Comparison of ENCODE assay signal across 13 cellular contexts in the genomic region with DNA sequence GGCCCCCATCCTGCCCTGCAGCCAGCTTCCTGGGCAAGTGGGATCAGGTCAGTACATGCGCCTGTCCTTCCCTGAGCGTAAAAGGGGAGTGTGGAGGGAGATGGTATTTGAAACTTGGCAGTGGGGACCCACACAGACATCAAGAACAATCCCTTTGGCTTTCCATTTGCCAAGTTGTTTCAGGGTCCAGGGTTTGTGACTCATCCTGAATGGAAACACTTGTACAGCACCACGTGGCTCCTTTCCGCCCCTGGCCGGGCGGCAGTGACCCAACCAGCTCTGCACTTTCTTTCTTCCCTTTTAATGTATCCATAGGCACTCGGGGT.
DNase-seq lines count a peak whose midpoint lies in the region; ATAC-seq, FAIRE-seq and TF ChIP-seq lines count a peak whose summit lies in the region.
"Had no signal": no experiment of that assay in that cellular context is flagged by ENCODE, and none has a peak within 500 bp of the region (broad histone marks: within the 10 kb centered on the region; RNA-seq: fewer than 3 reads in every experiment).

No MANE protein-coding gene starts in this region.

- intact Hi-C loops in upper lobe of right lung (cut with DNase I), result no loop called here

- H3K36me3 ChIP-seq in lung (ENCODE audit: control insufficient read depth in 2 of 2, insufficient read depth in 2 of 2, low read length in 2 of 2), result no peaks in the 10 kb centered on the region
- H3K36me3 ChIP-seq in upper lobe of right lung, result no peaks in the 10 kb centered on the region
- H3K36me3 ChIP-seq: HAP-1, ovary had no signal

- peak; percentile 87 for ATAC-seq in SK-N-SH treated with all-trans-retinoic acid at 6 μM for 48 hours
- ATAC-seq in lung (ENCODE audit: insufficient read depth, low FRiP score), result peak; percentile 47
- peak; percentile 43 for ATAC-seq in upper lobe of right lung
- ATAC-seq: activated CD8-positive, alpha-beta memory T cell treated with anti-CD3 and anti-CD28 coated beads, Interleukin-2, amount 10 ng/mL, durations not matched to agents 7 days and 5 days had no signal

- H3K4me3 ChIP-seq in epithelial cell of esophagus (ENCODE audit: low read length) (no peak overlapping the region), lung (no peak overlapping the region), upper lobe of right lung (no peak overlapping the region)
- H3K4me3 ChIP-seq: HAP-1, ovary had no signal

- H3K27ac ChIP-seq in lung (ENCODE audit: low read depth in 1 of 2, low read length in 1 of 2) (peak overlapping the region in 1 of 2 donors; percentile 60), upper lobe of right lung (no peak overlapping the region)
- H3K27ac ChIP-seq: ovary had no signal

- peaks cover 4 to 10% of the 10 kb centered on the region in 2 donors for H3K4me1 ChIP-seq in lung (ENCODE audit: control insufficient read depth in 2 of 2, insufficient read depth in 2 of 2, low read length in 2 of 2)
- H3K4me1 ChIP-seq in upper lobe of right lung, result no peaks in the 10 kb centered on the region
- H3K4me1 ChIP-seq: HAP-1 had no signal

- TF ChIP-seq CTCF in epithelial cell of esophagus (IDR thresholded peaks at IDR 0.05; ENCODE audit: insufficient read depth, low read depth, low read length, missing control alignments) (no peak), lung (IDR thresholded peaks at IDR 0.05; ENCODE audit: control extremely low read depth, extremely low read depth) (no peak), upper lobe of right lung (IDR thresholded peaks at IDR 0.05) (no peak)

- 50 to 63% methylated on average over 7 of the region's 7 CpGs for WGBS in lung, 2 donors

- FAIRE-seq in frontal cortex (lab: Jason Lieb, UNC), result no peak
- FAIRE-seq: D721Med had no signal

- H3K27me3 ChIP-seq in lung (ENCODE audit: control insufficient read depth, insufficient read depth) (no peaks in the 10 kb centered on the region), upper lobe of right lung (no peaks in the 10 kb centered on the region)
- H3K27me3 ChIP-seq: ovary had no signal

- H3K9me3 ChIP-seq in lung (ENCODE audit: control insufficient read depth in 2 of 2, insufficient read depth in 1 of 2, low read length in 1 of 2) (peaks cover 0 to 8% of the 10 kb centered on the region in 2 donors), upper lobe of right lung (peaks cover 11% of the 10 kb centered on the region)
- H3K9me3 ChIP-seq: HAP-1, ovary had no signal

- peak; percentile 17 for DNase-seq in epithelial cell of esophagus (ENCODE audit: low read depth)
- no peak for DNase-seq in lung (ENCODE audit: low spot score)
- DNase-seq in upper lobe of right lung, result no peak
- DNase-seq in Kasumi-1 (lab: John Stamatoyannopoulos, UW), result no peak
- no peak for DNase-seq in stimulated activated CD4-positive, alpha-beta T cell treated with anti-CD3 and anti-CD28 coated beads, Interleukin-15, amount 100 ng/mL, for 24 hours
- no peak for DNase-seq in frontal cortex (ENCODE audit: low spot score in 2 of 2)
- DNase-seq: activated CD8-positive, alpha-beta memory T cell treated with anti-CD3 and anti-CD28 coated beads, Interleukin-2, amount 10 ng/mL, durations not matched to agents 7 days and 5 days; amniotic stem cell; NCI-H2029 treated with DMSO at 0.1 percent for 48 hours had no signal

TF ChIP-seq in SK-N-SH treated with all-trans-retinoic acid at 6 μM for 48 hours, 23 proteins besides CTCF, POLR2A, EP300 and RAD21:
- TF ChIP-seq GLIS3 (CRISPR knock-in tag; IDR thresholded peaks at IDR 0.05) (no peak), CSDC2 (CRISPR knock-in tag; IDR thresholded peaks at IDR 0.05) (no peak), ZNF8 (CRISPR knock-in tag; IDR thresholded peaks at IDR 0.05) (no peak), SNAI2 (CRISPR knock-in tag; IDR thresholded peaks at IDR 0.05) (no peak), RARB (CRISPR knock-in tag; IDR thresholded peaks at IDR 0.05) (no peak), TOX (CRISPR knock-in tag; IDR thresholded peaks at IDR 0.05; ENCODE audit: borderline replicate concordance) (no peak), ESRRG (CRISPR knock-in tag; IDR thresholded peaks at IDR 0.05) (no peak), ZNF565 (CRISPR knock-in tag; conservative IDR thresholded peaks at IDR 0.05; ENCODE audit: low read depth) (no peak), PATZ1 (CRISPR knock-in tag; IDR thresholded peaks at IDR 0.05; ENCODE audit: borderline replicate concordance) (no peak), OSR1 (CRISPR knock-in tag; IDR thresholded peaks at IDR 0.05) (no peak)
- TF ChIP-seq, protein P1, sequence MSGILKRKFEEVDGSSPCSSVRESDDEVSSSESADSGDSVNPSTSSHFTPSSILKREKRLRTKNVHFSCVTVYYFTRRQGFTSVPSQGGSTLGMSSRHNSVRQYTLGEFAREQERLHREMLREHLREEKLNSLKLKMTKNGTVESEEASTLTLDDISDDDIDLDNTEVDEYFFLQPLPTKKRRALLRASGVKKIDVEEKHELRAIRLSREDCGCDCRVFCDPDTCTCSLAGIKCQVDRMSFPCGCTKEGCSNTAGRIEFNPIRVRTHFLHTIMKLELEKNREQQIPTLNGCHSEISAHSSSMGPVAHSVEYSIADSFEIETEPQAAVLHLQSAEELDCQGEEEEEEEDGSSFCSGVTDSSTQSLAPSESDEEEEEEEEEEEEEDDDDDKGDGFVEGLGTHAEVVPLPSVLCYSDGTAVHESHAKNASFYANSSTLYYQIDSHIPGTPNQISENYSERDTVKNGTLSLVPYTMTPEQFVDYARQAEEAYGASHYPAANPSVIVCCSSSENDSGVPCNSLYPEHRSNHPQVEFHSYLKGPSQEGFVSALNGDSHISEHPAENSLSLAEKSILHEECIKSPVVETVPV (CRISPR knock-in tag; IDR thresholded peaks at IDR 0.05), result no peak
TF ChIP-seq in SK-N-SH treated with all-trans-retinoic acid at 6 μM for 48 hours: peak in this region for 0.
